In the genomic region with DNA sequence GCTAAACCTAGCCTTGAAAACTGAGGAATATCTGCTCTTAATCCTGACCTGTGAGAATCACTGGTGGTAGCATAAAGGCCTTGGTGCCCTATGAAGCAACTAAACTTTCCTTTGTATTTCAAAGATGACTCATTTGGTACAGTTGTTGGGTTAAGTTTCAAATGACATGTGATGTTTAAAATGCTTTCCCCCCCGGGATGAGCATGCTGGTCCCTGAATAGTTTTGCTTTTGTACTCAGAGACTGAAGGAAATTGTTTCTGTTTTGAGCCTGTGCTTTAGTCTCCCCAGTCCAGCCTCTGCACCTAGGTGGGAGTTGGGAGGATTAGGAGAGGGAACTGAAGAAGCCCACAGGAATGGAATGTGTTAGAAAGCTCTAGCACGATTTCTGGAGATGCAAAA, we compare ENCODE assay signal across 11 cellular contexts.
A peak's percentile ranks its signal among the peaks of the same experiment; 100 is the strongest.
DNase-seq lines count a peak whose midpoint lies in the region; ATAC-seq and TF ChIP-seq lines count a peak whose summit lies in the region.
"Had no signal": no experiment of that assay in that cellular context is flagged by ENCODE, and none has a peak within 500 bp of the region (broad histone marks: within the 10 kb centered on the region; RNA-seq: fewer than 3 reads in every experiment).

No MANE protein-coding gene starts in this region.

- H3K27ac ChIP-seq in SJSA1: peak overlapping the region; percentile 59
- H3K27ac ChIP-seq: HL-60, neutrophil had no signal

- TF ChIP-seq CTCF in AG04449 (IDR thresholded peaks at IDR 0.05; ENCODE audit: insufficient read depth, low read length, missing control alignments): no peak
- TF ChIP-seq CTCF in activated CD8-positive, alpha-beta T cell treated with anti-CD3 and anti-CD28 coated beads for 36 hours (IDR thresholded peaks at IDR 0.05): no peak

- no peaks in the 10 kb centered on the region for H3K9me3 Mint-ChIP-seq in activated CD8-positive, alpha-beta T cell treated with anti-CD3 and anti-CD28 coated beads for 36 hours
- H3K9me3 Mint-ChIP-seq in activated naive CD8-positive, alpha-beta T cell treated with anti-CD3 and anti-CD28 coated beads, Interleukin-2, amount 50 U/mL, for 24 hours: no peaks in the 10 kb centered on the region

- intact Hi-C loops in activated CD8-positive, alpha-beta T cell treated with anti-CD3 and anti-CD28 coated beads for 36 hours (cut with micrococcal nuclease): no loop called here

- peaks cover 18% of the 10 kb centered on the region for H3K4me1 ChIP-seq in SJSA1 (replicated peaks)

- no peaks in the 10 kb centered on the region; the same call in 1 of the 2 replicates for H3K9me3 ChIP-seq in SJSA1 (replicated peaks)
- H3K9me3 ChIP-seq: neutrophil had no signal

- no peak for ATAC-seq in activated CD8-positive, alpha-beta T cell treated with anti-CD3 and anti-CD28 coated beads for 36 hours
- no peak for ATAC-seq in activated naive CD8-positive, alpha-beta T cell treated with anti-CD3 and anti-CD28 coated beads, Interleukin-2, amount 50 U/mL, for 24 hours

- H3K27me3 ChIP-seq in H7 (ENCODE audit: control insufficient read depth, insufficient read depth, low read length) (no peaks in the 10 kb centered on the region), SJSA1 (replicated peaks) (no peaks in the 10 kb centered on the region)
- H3K27me3 ChIP-seq: neutrophil had no signal

- POLR2A ChIA-PET in AG04449 (lab: Yijun Ruan, JAX): no interaction called here
- POLR2A ChIA-PET in activated CD8-positive, alpha-beta T cell treated with anti-CD3 and anti-CD28 coated beads for 36 hours (lab: Charles Lee): no interaction called here

- no peak overlapping the region for H3K4me3 Mint-ChIP-seq in activated CD8-positive, alpha-beta T cell treated with anti-CD3 and anti-CD28 coated beads for 36 hours
- no peak overlapping the region for H3K4me3 Mint-ChIP-seq in activated naive CD8-positive, alpha-beta T cell treated with anti-CD3 and anti-CD28 coated beads, Interleukin-2, amount 50 U/mL, for 24 hours

- H3K27ac Mint-ChIP-seq in activated CD8-positive, alpha-beta T cell treated with anti-CD3 and anti-CD28 coated beads for 36 hours: no peak overlapping the region
- no peak overlapping the region for H3K27ac Mint-ChIP-seq in activated naive CD8-positive, alpha-beta T cell treated with anti-CD3 and anti-CD28 coated beads, Interleukin-2, amount 50 U/mL, for 24 hours

- CTCF ChIA-PET in AG04449 (lab: Yijun Ruan, JAX): no interaction called here
- CTCF ChIA-PET in activated CD8-positive, alpha-beta T cell treated with anti-CD3 and anti-CD28 coated beads for 36 hours (lab: Charles Lee): no interaction called here

- H3K36me3 ChIP-seq in H7 (replicated peaks; ENCODE audit: control insufficient read depth, insufficient read depth, low read length): no peaks in the 10 kb centered on the region; the same call in 1 of the 2 replicates
- no peaks in the 10 kb centered on the region for H3K36me3 ChIP-seq in SJSA1
- H3K36me3 ChIP-seq: neutrophil had no signal

- DNase-seq in AG04449 (ENCODE audit: low read depth, low spot score) (peak; percentile 0), H7 (peak; percentile 2), SJSA1 (ENCODE audit: low read depth in 1 of 2, low spot score in 2 of 2) (peak in 1 of 2 experiments; percentile 53), iPS-NIHi11 (ENCODE audit: low spot score) (peak; percentile 22), T1000 (lab: John Stamatoyannopoulos, UW) (no peak), dermis blood vessel endothelial cell (no peak)
- DNase-seq in activated CD8-positive, alpha-beta T cell treated with anti-CD3 and anti-CD28 coated beads for 36 hours: no peak
- no peak for DNase-seq in activated naive CD8-positive, alpha-beta T cell treated with anti-CD3 and anti-CD28 coated beads, Interleukin-2, amount 50 U/mL, for 24 hours
- DNase-seq: NCI-H1417 treated with DMSO at 0.1 percent for 48 hours had no signal

- no peaks in the 10 kb centered on the region for H3K36me3 Mint-ChIP-seq in activated CD8-positive, alpha-beta T cell treated with anti-CD3 and anti-CD28 coated beads for 36 hours (ENCODE audit: low read depth)
- no peaks in the 10 kb centered on the region for H3K36me3 Mint-ChIP-seq in activated naive CD8-positive, alpha-beta T cell treated with anti-CD3 and anti-CD28 coated beads, Interleukin-2, amount 50 U/mL, for 24 hours (ENCODE audit: low read depth)

- no peak overlapping the region for H3K4me3 ChIP-seq in AG04449 (ENCODE audit: low read depth, low read length)
- no peak overlapping the region for H3K4me3 ChIP-seq in H7 (ENCODE audit: insufficient read depth, low read depth, low read length)
- H3K4me3 ChIP-seq in SJSA1: no peak overlapping the region

- H3K27me3 Mint-ChIP-seq in activated CD8-positive, alpha-beta T cell treated with anti-CD3 and anti-CD28 coated beads for 36 hours: peaks cover 6% of the 10 kb centered on the region
- peaks cover 4% of the 10 kb centered on the region for H3K27me3 Mint-ChIP-seq in activated naive CD8-positive, alpha-beta T cell treated with anti-CD3 and anti-CD28 coated beads, Interleukin-2, amount 50 U/mL, for 24 hours

- no peaks in the 10 kb centered on the region for H3K4me1 Mint-ChIP-seq in activated CD8-positive, alpha-beta T cell treated with anti-CD3 and anti-CD28 coated beads for 36 hours (ENCODE audit: low read depth)
- no peaks in the 10 kb centered on the region for H3K4me1 Mint-ChIP-seq in activated naive CD8-positive, alpha-beta T cell treated with anti-CD3 and anti-CD28 coated beads, Interleukin-2, amount 50 U/mL, for 24 hours

Comparison
In these comparisons a context has a peak if more than half of its experiments do, and no peak if none do; other contexts are left out.
1. DNase-seq: peak in AG04449 (single experiment), H7 (single experiment) and iPS-NIHi11 (single experiment); none in T1000 (single experiment), activated CD8-positive, alpha-beta T cell treated with anti-CD3 and anti-CD28 coated beads for 36 hours (single experiment), activated naive CD8-positive, alpha-beta T cell treated with anti-CD3 and anti-CD28 coated beads, Interleukin-2, amount 50 U/mL, for 24 hours (single experiment) and dermis blood vessel endothelial cell (single experiment).